In genomic region chr21:37365657-37366487, GRCh38 we compare ENCODE assay signal across 1 cellular context.
TF ChIP-seq lines count a peak whose summit lies in the region.

No MANE protein-coding gene starts in this region.

TF ChIP-seq in HEK293, 187 proteins besides CTCF, POLR2A, EP300 and RAD21 (continued from another document):
- TF ChIP-seq PRDM10 (tag by site-specific recombination; IDR thresholded peaks at IDR 0.05) (peak; percentile 43; the same call in 1 of the 2 replicates), ZNF549 (tag by site-specific recombination; IDR thresholded peaks at IDR 0.05) (0 out of 2 replicates have a peak, but pooled peaks have one; percentile 36), ATF2 (tag by site-specific recombination; IDR thresholded peaks at IDR 0.05; ENCODE audit: low read depth) (no peak), ZEB2 (tag by site-specific recombination; IDR thresholded peaks at IDR 0.05) (peak; percentile 65), ZSCAN4 (tag by site-specific recombination; IDR thresholded peaks at IDR 0.05) (peak; percentile 24; the same call in 1 of the 2 replicates), INSM2 (tag by site-specific recombination; IDR thresholded peaks at IDR 0.05) (peak; percentile 88), OSR2 (tag by site-specific recombination; IDR thresholded peaks at IDR 0.05) (0 out of 2 replicates have a peak, but pooled peaks have one; percentile 13), ZNF449 (tag by site-specific recombination; IDR thresholded peaks at IDR 0.05) (peak; percentile 50; the same call in 1 of the 2 replicates), HIC1 (tag by site-specific recombination; IDR thresholded peaks at IDR 0.05) (no peak), ZNF629 (tag by site-specific recombination; IDR thresholded peaks at IDR 0.05) (no peak; the same call in 1 of the 2 replicates), ZNF354C (tag by site-specific recombination; IDR thresholded peaks at IDR 0.05; ENCODE audit: borderline replicate concordance, low read depth) (no peak), ZNF266 (tag by site-specific recombination; IDR thresholded peaks at IDR 0.05; ENCODE audit: low read depth) (no peak), ZSCAN18 (tag by site-specific recombination; IDR thresholded peaks at IDR 0.05) (no peak)
